In genomic region chr10:59844436-59844835, GRCh38 we compare ENCODE assay signal across 17 cellular contexts.
DNase-seq lines count a peak whose midpoint lies in the region; ATAC-seq and TF ChIP-seq lines count a peak whose summit lies in the region.
"Had no signal": no experiment of that assay in that cellular context is flagged by ENCODE, and none has a peak within 500 bp of the region (broad histone marks: within the 10 kb centered on the region; RNA-seq: fewer than 3 reads in every experiment).

No MANE protein-coding gene starts in this region.

- H3K36me3 ChIP-seq in HUES48 (ENCODE audit: control insufficient read depth, insufficient read depth, low read length) (peaks cover 23% of the 10 kb centered on the region), transverse colon (peaks cover 0 to 19% (median 3%) of the 10 kb centered on the region in 4 donors), lower lobe of right lung (peaks cover 46% of the 10 kb centered on the region)
- peaks cover 26% of the 10 kb centered on the region for H3K36me3 ChIP-seq in effector memory CD4-positive, alpha-beta T cell (ENCODE audit: control insufficient read depth, insufficient read depth, low read length)
- H3K36me3 ChIP-seq: SJCRH30 had no signal

- H3K27me3 ChIP-seq in HUES48 (ENCODE audit: control insufficient read depth, insufficient read depth, low read length) (no peaks in the 10 kb centered on the region), transverse colon (no peaks in the 10 kb centered on the region), lower lobe of right lung (ENCODE audit: low read depth) (no peaks in the 10 kb centered on the region)
- H3K27me3 ChIP-seq in effector memory CD4-positive, alpha-beta T cell (replicated peaks; ENCODE audit: control insufficient read depth, insufficient read depth, low read length, poor library complexity, severe bottlenecking) = no peaks in the 10 kb centered on the region
- H3K27me3 ChIP-seq: SJCRH30 had no signal

- H3K27me3 Mint-ChIP-seq in Calu3 (ENCODE audit: unreplicated experiment) (no peaks in the 10 kb centered on the region), nephron progenitor cell (ENCODE audit: low read depth, poor library complexity) (no peaks in the 10 kb centered on the region)

- intact Hi-C loops in Calu3 (cut with micrococcal nuclease; ENCODE audit: unreplicated experiment) (no loop called here), left ventricle myocardium superior (cut with micrococcal nuclease) (no loop called here), transverse colon (cut with DNase I; ENCODE audit: low total_unique reads) (no loop called here), lower lobe of right lung (cut with DNase I) (no loop called here)

- H3K4me3 Mint-ChIP-seq in Calu3 (ENCODE audit: low read depth, unreplicated experiment) (no peak overlapping the region), nephron progenitor cell (no peak overlapping the region)
- H3K4me3 Mint-ChIP-seq: CD14-positive monocyte had no signal

- CTCF ChIA-PET in Calu3 (lab: Charles Lee) = interaction anchor here (0.6 to 0.8 kb wide), 4 partner anchors 10 to 1722 kb away, joined by 3 to 7 read pairs (median 4); no protein-coding TSS in a partner anchor

- H3K27ac ChIP-seq in HUES48 (ENCODE audit: low read depth, low read length) (peak overlapping the region; percentile 58), transverse colon (peak overlapping the region in 2 of 4 donors; percentile 2 to 40), lower lobe of right lung (no peak overlapping the region)
- H3K27ac ChIP-seq in effector memory CD4-positive, alpha-beta T cell (ENCODE audit: insufficient read depth, low read length, poor library complexity, severe bottlenecking) = no peak overlapping the region
- H3K27ac ChIP-seq: SJCRH30 had no signal

- TF ChIP-seq EP300 in transverse colon (IDR thresholded peaks at IDR 0.05; ENCODE audit: low read depth) = no peak

- ATAC-seq in left ventricle myocardium superior (peak; percentile 70), HG03571 (IDR thresholded peaks at IDR 0.05; ENCODE audit: unreplicated experiment) (no peak), lower lobe of right lung (no peak)

- H3K4me1 ChIP-seq in HUES48 (ENCODE audit: control insufficient read depth, insufficient read depth, low read length) (peaks cover 57% of the 10 kb centered on the region), transverse colon (peaks cover 0 to 16% (median 10%) of the 10 kb centered on the region in 4 donors), lower lobe of right lung (no peaks in the 10 kb centered on the region)
- H3K4me1 ChIP-seq in effector memory CD4-positive, alpha-beta T cell (ENCODE audit: control insufficient read depth, insufficient read depth, low read length, poor library complexity, severe bottlenecking) = no peaks in the 10 kb centered on the region
- H3K4me1 ChIP-seq: SJCRH30 had no signal

- peaks cover 27% of the 10 kb centered on the region for H3K4me1 Mint-ChIP-seq in Calu3 (ENCODE audit: low read depth, unreplicated experiment)
- H3K4me1 Mint-ChIP-seq in nephron progenitor cell = no peaks in the 10 kb centered on the region

- WGBS in transverse colon (ENCODE audit: low coverage in 1 of 2), 2 donors = 62 to 72% methylated on average over 2 to 3 of the region's 3 CpGs

- in situ Hi-C loops in transverse colon (cut with MboI; ENCODE audit: low pct_ligation_motif_present in 1 of 4, low pct_unique_long_range_greater_than_20kb in 1 of 4, low sequenced_read_pairs in 3 of 4) = loop anchor here in 2 of 4 donors (25.0 kb wide), 1 partner anchor 193 kb away; no protein-coding TSS in a partner anchor

- H3K9ac ChIP-seq in HUES48 (ENCODE audit: low read depth, low read length) = no peak overlapping the region

- H3K4me3 ChIP-seq in HUES48 (ENCODE audit: low read depth, low read length) (no peak overlapping the region), transverse colon (no peak overlapping the region), lower lobe of right lung (no peak overlapping the region)
- no peak overlapping the region for H3K4me3 ChIP-seq in effector memory CD4-positive, alpha-beta T cell (ENCODE audit: insufficient read depth, low read depth, low read length, poor library complexity, severe bottlenecking)
- H3K4me3 ChIP-seq: SJCRH30 had no signal

- DNase-seq in Calu3 = no peak
- DNase-seq in left ventricle myocardium superior = no peak
- DNase-seq in nephron progenitor cell = no peak
- DNase-seq in transverse colon = no peak
- DNase-seq in effector memory CD4-positive, alpha-beta T cell = no peak
- no peak for DNase-seq in lower lobe of right lung
- DNase-seq: DMS53, HCEC 1CT, NCI-H1105 treated with DMSO at 0.1 percent for 48 hours, NCI-H1694 treated with DMSO at 0.1 percent for 48 hours, NCI-H2107, NCI-H2227 treated with DMSO at 0.1 percent for 48 hours, NCI-H524 treated with DMSO at 0.1 percent for 48 hours had no signal

- peak overlapping the region; percentile 61 for H3K27ac Mint-ChIP-seq in Calu3 (ENCODE audit: unreplicated experiment)
- H3K27ac Mint-ChIP-seq in nephron progenitor cell = peak overlapping the region; percentile 85

- no peak for TF ChIP-seq POLR2A in transverse colon (IDR thresholded peaks at IDR 0.05)

- no peaks in the 10 kb centered on the region for H3K9me3 Mint-ChIP-seq in Calu3 (ENCODE audit: low read depth, unreplicated experiment)
- no peaks in the 10 kb centered on the region for H3K9me3 Mint-ChIP-seq in nephron progenitor cell

- peaks cover 18% of the 10 kb centered on the region for H3K36me3 Mint-ChIP-seq in Calu3 (ENCODE audit: insufficient read depth, unreplicated experiment)
- H3K36me3 Mint-ChIP-seq in nephron progenitor cell (ENCODE audit: low read depth) = peaks cover 68% of the 10 kb centered on the region

- TF ChIP-seq CTCF in Calu3 (IDR thresholded peaks at IDR 0.05; ENCODE audit: unreplicated experiment) (no peak), nephron progenitor cell (IDR thresholded peaks at IDR 0.05) (no peak), transverse colon (IDR thresholded peaks at IDR 0.05) (no peak), lower lobe of right lung (IDR thresholded peaks at IDR 0.05) (no peak)

- H3K9me3 ChIP-seq in HUES48 (ENCODE audit: control insufficient read depth, insufficient read depth, low read length) (no peaks in the 10 kb centered on the region), transverse colon (no peaks in the 10 kb centered on the region), lower lobe of right lung (no peaks in the 10 kb centered on the region)
- no peaks in the 10 kb centered on the region for H3K9me3 ChIP-seq in effector memory CD4-positive, alpha-beta T cell (ENCODE audit: control insufficient read depth, low read length)
- H3K9me3 ChIP-seq: SJCRH30 had no signal

- BruUV-seq in Calu3 (replicated peaks; lab: Mats Ljungman, UMichigan) = no TSS peak
